Comparison of ENCODE assay signal across 18 cellular contexts in genomic region chr14:56198438-56198837, GRCh38.
DNase-seq lines count a peak whose midpoint lies in the region; TF ChIP-seq lines count a peak whose summit lies in the region.
"Had no signal": no experiment of that assay in that cellular context is flagged by ENCODE, and none has a peak within 500 bp of the region (broad histone marks: within the 10 kb centered on the region; RNA-seq: fewer than 3 reads in every experiment).

No MANE protein-coding gene starts in this region.

- intact Hi-C loops in A673 (cut with micrococcal nuclease; ENCODE audit: unreplicated experiment): no loop called here

- DNase-seq in fibroblast of villous mesenchyme (ENCODE audit: low read depth) (peak; percentile 12), smooth muscle cell (lab: John Stamatoyannopoulos, UW; ENCODE audit: unreplicated experiment) (no peak), A673 (ENCODE audit: low spot score) (no peak), NCI-H524 (lab: John Stamatoyannopoulos, UW) (no peak)
- DNase-seq in activated T-cell treated with anti-CD3 and anti-CD28 coated beads, Interleukin-2, amount 50 U/mL, for 48 hours: no peak
- DNase-seq in activated CD8-positive, alpha-beta memory T cell treated with anti-CD3 and anti-CD28 coated beads, Interleukin-2, amount 50 U/mL, for 48 hours: no peak
- DNase-seq: activated CD4-positive, alpha-beta T cell treated with anti-CD3 and anti-CD28 coated beads, Interleukin-2, amount 50 U/mL, for 48 hours; activated gamma-delta T cell treated with Interleukin-2 at 50 U/mL for 16 hours; activated T-cell treated with anti-CD3 and anti-CD28 coated beads for 4 hours; CD8-positive, alpha-beta T cell; central memory CD4-positive, alpha-beta T cell; NCI-H1105 treated with DMSO at 0.1 percent for 48 hours; NCI-H446 treated with DMSO at 0.1 percent for 48 hours had no signal

- peaks cover 0 to 23% (median 0%) of the 10 kb centered on the region in 11 experiments; a peak in 4 of 22 replicates for H4K20me1 ChIP-seq in BLaER1 treated with 17β-estradiol and CSF1 and Interleukin-3, amounts not matched to agents 10 nM and 100 nM
- H4K20me1 ChIP-seq in OCI-LY1 (ENCODE audit: insufficient read depth, low read length): no peaks in the 10 kb centered on the region
- H4K20me1 ChIP-seq in smooth muscle cell (ENCODE audit: low read depth): no peaks in the 10 kb centered on the region

- H3K79me2 ChIP-seq in OCI-LY1 (ENCODE audit: insufficient read depth, low read length) (no peaks in the 10 kb centered on the region), smooth muscle cell (ENCODE audit: low read depth) (peaks cover 7% of the 10 kb centered on the region)

- H3K9me2 ChIP-seq in OCI-LY1 (ENCODE audit: low read depth, low read length): no peaks in the 10 kb centered on the region

- H3K36me3 ChIP-seq in BLaER1 treated with 17β-estradiol and CSF1 and Interleukin-3, amounts not matched to agents 10 nM and 100 nM: peaks cover 0 to 35% (median 31%) of the 10 kb centered on the region in 11 experiments; a peak in 16 of 22 replicates
- no peaks in the 10 kb centered on the region; the same call in 1 of the 2 replicates for H3K36me3 ChIP-seq in OCI-LY1 (ENCODE audit: insufficient read depth, low read length)
- H3K36me3 ChIP-seq in smooth muscle cell (ENCODE audit: low read depth): no peaks in the 10 kb centered on the region
- no peaks in the 10 kb centered on the region for H3K36me3 ChIP-seq in A673 (ENCODE audit: insufficient read depth, low read length, poor library complexity, severe bottlenecking)
- H3K36me3 ChIP-seq: HAP-1, thoracic aorta had no signal

- H3K4me3 ChIP-seq in BLaER1 treated with 17β-estradiol and CSF1 and Interleukin-3, amounts not matched to agents 10 nM and 100 nM: no peak overlapping the region
- no peak overlapping the region for H3K4me3 ChIP-seq in OCI-LY1 (ENCODE audit: low read depth, low read length, poor library complexity, severe bottlenecking)
- H3K4me3 ChIP-seq in fibroblast of villous mesenchyme (ENCODE audit: low read depth, low read length): no peak overlapping the region
- no peak overlapping the region for H3K4me3 ChIP-seq in smooth muscle cell
- H3K4me3 ChIP-seq in A673 (ENCODE audit: low read depth, low read length, poor library complexity, severe bottlenecking): no peak overlapping the region
- H3K4me3 ChIP-seq: HAP-1, SK-N-MC had no signal

- H2AFZ ChIP-seq in OCI-LY1 (ENCODE audit: low read length) (no peak overlapping the region), smooth muscle cell (ENCODE audit: low read depth) (no peak overlapping the region)

- peak overlapping the region in 4 of 11 experiments; percentile 10 to 58 (median 18); a peak in 4 of 22 replicates for H3K27ac ChIP-seq in BLaER1 treated with 17β-estradiol and CSF1 and Interleukin-3, amounts not matched to agents 10 nM and 100 nM
- H3K27ac ChIP-seq in OCI-LY1 (ENCODE audit: low read depth, low read length, poor library complexity, severe bottlenecking) (peak overlapping the region; percentile 99), smooth muscle cell (ENCODE audit: low read depth) (peak overlapping the region; percentile 97), A673 (ENCODE audit: low read depth, low read length, poor library complexity, severe bottlenecking) (no peak overlapping the region)
- H3K27ac ChIP-seq: SK-N-MC had no signal

- peak overlapping the region in 10 of 11 experiments; percentile 8 to 83 (median 26); a peak in 12 of 22 replicates for H3K4me2 ChIP-seq in BLaER1 treated with 17β-estradiol and CSF1 and Interleukin-3, amounts not matched to agents 10 nM and 100 nM
- H3K4me2 ChIP-seq in OCI-LY1 (ENCODE audit: low read length) (no peak overlapping the region), smooth muscle cell (no peak overlapping the region)

- no peak for TF ChIP-seq CTCF in OCI-LY1 (IDR thresholded peaks at IDR 0.05; ENCODE audit: low read length)
- TF ChIP-seq CTCF in fibroblast of villous mesenchyme (IDR thresholded peaks at IDR 0.05; ENCODE audit: insufficient read depth, low read depth, low read length): no peak
- no peak for TF ChIP-seq CTCF in smooth muscle cell (IDR thresholded peaks at IDR 0.05; ENCODE audit: borderline replicate concordance, insufficient read depth, poor library complexity, severe bottlenecking)
- no peak for TF ChIP-seq CTCF in A673 (conservative IDR thresholded peaks at IDR 0.05; ENCODE audit: low read depth, low read length)

- no peaks in the 10 kb centered on the region for H3K27me3 ChIP-seq in BLaER1 treated with 17β-estradiol and CSF1 and Interleukin-3, amounts not matched to agents 10 nM and 100 nM
- H3K27me3 ChIP-seq in OCI-LY1 (ENCODE audit: insufficient read depth, low read length) (no peaks in the 10 kb centered on the region), smooth muscle cell (ENCODE audit: low read depth) (no peaks in the 10 kb centered on the region), A673 (replicated peaks; ENCODE audit: insufficient read depth, low read depth, low read length, poor library complexity) (no peaks in the 10 kb centered on the region)

- no peaks in the 10 kb centered on the region for H3F3A ChIP-seq in OCI-LY1 (ENCODE audit: insufficient read depth, low read length)
- peaks cover 22% of the 10 kb centered on the region for H3F3A ChIP-seq in smooth muscle cell (ENCODE audit: low read depth)

- BruUV-seq in A673 (replicated peaks; lab: Mats Ljungman, UMichigan): no TSS peak

- WGBS in smooth muscle cell (ENCODE audit: low lambda C conversion rate): 84% methylated on average over 2 of the region's 2 CpGs

- H3K9ac ChIP-seq in BLaER1 treated with 17β-estradiol and CSF1 and Interleukin-3, amounts not matched to agents 10 nM and 100 nM: no peak overlapping the region
- H3K9ac ChIP-seq in OCI-LY1 (ENCODE audit: low read length): no peak overlapping the region
- H3K9ac ChIP-seq in smooth muscle cell (ENCODE audit: low read depth): peak overlapping the region; percentile 53

- CTCF ChIA-PET in A673 (lab: Charles Lee): no interaction called here

- peaks cover 0 to 43% (median 33%) of the 10 kb centered on the region in 11 experiments; a peak in 19 of 22 replicates for H3K9me3 ChIP-seq in BLaER1 treated with 17β-estradiol and CSF1 and Interleukin-3, amounts not matched to agents 10 nM and 100 nM (replicated peaks in 1 of 11)
- H3K9me3 ChIP-seq in OCI-LY1 (ENCODE audit: low read length) (no peaks in the 10 kb centered on the region), smooth muscle cell (replicated peaks; ENCODE audit: low read depth) (no peaks in the 10 kb centered on the region), A673 (ENCODE audit: low read depth, low read length, poor library complexity, severe bottlenecking) (no peaks in the 10 kb centered on the region)
- H3K9me3 ChIP-seq: HAP-1, thoracic aorta had no signal

- H3K4me1 ChIP-seq in BLaER1 treated with 17β-estradiol and CSF1 and Interleukin-3, amounts not matched to agents 10 nM and 100 nM: peaks cover 51 to 72% (median 69%) of the 10 kb centered on the region in 10 experiments
- peaks cover 73% of the 10 kb centered on the region for H3K4me1 ChIP-seq in OCI-LY1 (ENCODE audit: insufficient read depth, low read length, severe bottlenecking)
- H3K4me1 ChIP-seq in smooth muscle cell (ENCODE audit: low read depth): peaks cover 25% of the 10 kb centered on the region
- H3K4me1 ChIP-seq in A673 (ENCODE audit: insufficient read depth, low read length, poor library complexity, severe bottlenecking): no peaks in the 10 kb centered on the region

- POLR2A ChIA-PET in A673 (lab: Charles Lee; ENCODE audit: low non-redundant PET): no interaction called here

Comparison
In these comparisons a context has a peak if more than half of its experiments do, and no peak if none do; other contexts are left out.
1. H3K4me2 ChIP-seq: peak in BLaER1 treated with 17β-estradiol and CSF1 and Interleukin-3, amounts not matched to agents 10 nM and 100 nM (10 of 11); none in OCI-LY1 (single experiment) and smooth muscle cell (single experiment).